10 cellular contexts compared by ENCODE assay signal in the genomic region with DNA sequence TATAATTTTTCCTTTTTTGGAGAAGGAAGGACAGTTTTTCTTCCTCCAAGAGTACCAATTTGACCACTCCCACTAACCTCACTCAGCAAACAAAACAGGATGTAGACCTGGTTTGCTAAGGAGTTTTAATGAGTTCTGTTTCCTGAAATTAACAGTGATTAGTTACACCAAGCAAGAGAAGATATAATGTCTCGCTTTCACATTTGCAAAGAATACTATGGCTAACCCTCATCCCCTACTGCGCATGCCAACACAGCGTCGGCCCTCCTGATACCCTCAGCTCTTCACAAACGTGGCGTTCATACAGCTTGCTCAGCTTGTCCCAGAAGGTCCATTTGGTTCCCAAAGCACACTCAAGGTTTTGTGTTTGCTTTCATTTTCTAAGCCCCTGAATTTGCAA. TPM values are rescaled to one million over a fixed set of nuclear protein-coding genes. Genes with fewer than 3 reads are reported as not detected.
DNase-seq lines count a peak whose midpoint lies in the region; ATAC-seq and TF ChIP-seq lines count a peak whose summit lies in the region.
"Had no signal": no experiment of that assay in that cellular context is flagged by ENCODE, and none has a peak within 500 bp of the region (broad histone marks: within the 10 kb centered on the region; RNA-seq: fewer than 3 reads in every experiment).

No MANE protein-coding gene starts in this region.

- intact Hi-C loops in heart right ventricle (cut with DNase I) (loop anchor here in 2 of 10 donors (5.0 kb wide), 1 partner anchor 40 kb away; the partner anchor contains the start of gene IPPK (in 2 of the 2)), cardiac septum (cut with DNase I) (loop anchor here (5.0 kb wide), 1 partner anchor 40 kb away; the partner anchor contains the start of gene IPPK), upper lobe of right lung (cut with DNase I) (loop anchor here (10.0 kb wide), 1 partner anchor 53 kb away; the partner anchor contains the start of gene BICD2)

- peaks cover 6 to 35% (median 22%) of the 10 kb centered on the region in 9 donors for H3K4me1 ChIP-seq in heart right ventricle
- peaks cover 24% of the 10 kb centered on the region for H3K4me1 ChIP-seq in Loucy (ENCODE audit: insufficient read depth, low read length, poor library complexity, severe bottlenecking)
- H3K4me1 ChIP-seq in upper lobe of right lung = no peaks in the 10 kb centered on the region

- ATAC-seq in heart right ventricle (no peak), upper lobe of right lung (no peak), HG02571 (IDR thresholded peaks at IDR 0.05; ENCODE audit: unreplicated experiment) (no peak)
- ATAC-seq in activated naive CD8-positive, alpha-beta T cell treated with anti-CD3 and anti-CD28 coated beads, Interleukin-2, amount 50 U/mL, for 24 hours = no peak
- peak; percentile 48 to 53 for ATAC-seq in stimulated activated naive B cell treated with anti-CD40 and anti-IgM and Interleukin-4, amounts not matched to agents 10 μg/mL and 1 μg/mL and 100 μg/mL, for 72 hours (replicated peaks)

- H3K36me3 Mint-ChIP-seq in activated naive CD8-positive, alpha-beta T cell treated with anti-CD3 and anti-CD28 coated beads, Interleukin-2, amount 50 U/mL, for 24 hours (ENCODE audit: low read depth) = peaks cover 26% of the 10 kb centered on the region
- peaks cover 24 to 70% of the 10 kb centered on the region in 2 donors for H3K36me3 Mint-ChIP-seq in stimulated activated naive B cell treated with anti-CD40 and anti-IgM and Interleukin-4, amounts not matched to agents 10 μg/mL and 1 μg/mL and 100 μg/mL, for 72 hours

- H3K36me3 ChIP-seq in heart right ventricle (peaks cover 0 to 83% (median 18%) of the 10 kb centered on the region in 9 donors), Loucy (ENCODE audit: insufficient read depth, low read length) (peaks cover 63% of the 10 kb centered on the region; the same call in 1 of the 2 replicates), upper lobe of right lung (peaks cover 47% of the 10 kb centered on the region)

- peak overlapping the region; percentile 49 for H3K4me3 Mint-ChIP-seq in activated naive CD8-positive, alpha-beta T cell treated with anti-CD3 and anti-CD28 coated beads, Interleukin-2, amount 50 U/mL, for 24 hours
- H3K4me3 Mint-ChIP-seq in stimulated activated naive B cell treated with anti-CD40 and anti-IgM and Interleukin-4, amounts not matched to agents 10 μg/mL and 1 μg/mL and 100 μg/mL, for 72 hours = peak overlapping the region in 1 of 2 donors; percentile 35

- peak overlapping the region; percentile 37 for H3K9ac ChIP-seq in Loucy (ENCODE audit: low read depth, low read length, poor library complexity, severe bottlenecking)

- H3K9me3 ChIP-seq in heart right ventricle (no peaks in the 10 kb centered on the region), Loucy (ENCODE audit: insufficient read depth, low read depth, low read length) (no peaks in the 10 kb centered on the region), upper lobe of right lung (no peaks in the 10 kb centered on the region)

- H3K9me2 ChIP-seq in Loucy (replicated peaks; ENCODE audit: low read depth, low read length) = no peaks in the 10 kb centered on the region

- 58 to 71% methylated on average over 6 of the region's 6 CpGs for WGBS in heart right ventricle, 2 donors

- 0 out of 2 replicates have a peak, but pooled peaks cover 7% of the 10 kb centered on the region for H3F3A ChIP-seq in Loucy (ENCODE audit: low read depth)

- no peaks in the 10 kb centered on the region for H3K27me3 ChIP-seq in heart right ventricle
- no peaks in the 10 kb centered on the region for H3K27me3 ChIP-seq in Loucy (ENCODE audit: insufficient read depth, low read length, poor library complexity, severe bottlenecking)
- H3K27me3 ChIP-seq in upper lobe of right lung = no peaks in the 10 kb centered on the region

- H3K9me3 Mint-ChIP-seq in activated naive CD8-positive, alpha-beta T cell treated with anti-CD3 and anti-CD28 coated beads, Interleukin-2, amount 50 U/mL, for 24 hours = no peaks in the 10 kb centered on the region
- no peaks in the 10 kb centered on the region for H3K9me3 Mint-ChIP-seq in stimulated activated naive B cell treated with anti-CD40 and anti-IgM and Interleukin-4, amounts not matched to agents 10 μg/mL and 1 μg/mL and 100 μg/mL, for 72 hours

- H3K27ac Mint-ChIP-seq in activated naive CD8-positive, alpha-beta T cell treated with anti-CD3 and anti-CD28 coated beads, Interleukin-2, amount 50 U/mL, for 24 hours = peak overlapping the region; percentile 77
- H3K27ac Mint-ChIP-seq in stimulated activated naive B cell treated with anti-CD40 and anti-IgM and Interleukin-4, amounts not matched to agents 10 μg/mL and 1 μg/mL and 100 μg/mL, for 72 hours = peak overlapping the region; percentile 59

- no peaks in the 10 kb centered on the region for H4K20me1 ChIP-seq in Loucy (ENCODE audit: insufficient read depth, low read length, poor library complexity, severe bottlenecking)

- peaks cover 22% of the 10 kb centered on the region for H3K4me1 Mint-ChIP-seq in activated naive CD8-positive, alpha-beta T cell treated with anti-CD3 and anti-CD28 coated beads, Interleukin-2, amount 50 U/mL, for 24 hours
- peaks cover 21 to 38% of the 10 kb centered on the region in 2 donors for H3K4me1 Mint-ChIP-seq in stimulated activated naive B cell treated with anti-CD40 and anti-IgM and Interleukin-4, amounts not matched to agents 10 μg/mL and 1 μg/mL and 100 μg/mL, for 72 hours

- H3K79me2 ChIP-seq in Loucy (ENCODE audit: insufficient read depth, low read length) = no peaks in the 10 kb centered on the region

- H3K27ac ChIP-seq in heart right ventricle = peak overlapping the region in 6 of 10 donors; percentile 6 to 62 (median 38)
- H3K27ac ChIP-seq in upper lobe of right lung = no peak overlapping the region

- TF ChIP-seq CTCF in heart right ventricle (IDR thresholded peaks at IDR 0.05) (no peak), Loucy (conservative IDR thresholded peaks at IDR 0.05; ENCODE audit: low read length) (no peak), upper lobe of right lung (IDR thresholded peaks at IDR 0.05) (no peak)

- DNase-seq in heart right ventricle (no peak), cardiac septum (ENCODE audit: low spot score) (no peak), upper lobe of right lung (no peak), NCI-H526 (lab: John Stamatoyannopoulos, UW) (no peak)
- DNase-seq in activated naive CD8-positive, alpha-beta T cell treated with anti-CD3 and anti-CD28 coated beads, Interleukin-2, amount 50 U/mL, for 24 hours = no peak
- no peak for DNase-seq in stimulated activated naive B cell treated with anti-CD40 and anti-IgM and Interleukin-4, amounts not matched to agents 10 μg/mL and 1 μg/mL and 100 μg/mL, for 72 hours
- DNase-seq: foreskin fibroblast, NCI-H146 had no signal

- H3K4me3 ChIP-seq in heart right ventricle (no peak overlapping the region), Loucy (ENCODE audit: low read length, poor library complexity, severe bottlenecking) (peak overlapping the region; percentile 49), upper lobe of right lung (no peak overlapping the region)

- no peak overlapping the region for H2AFZ ChIP-seq in Loucy (ENCODE audit: low read length)

- no peaks in the 10 kb centered on the region for H3K27me3 Mint-ChIP-seq in activated naive CD8-positive, alpha-beta T cell treated with anti-CD3 and anti-CD28 coated beads, Interleukin-2, amount 50 U/mL, for 24 hours
- no peaks in the 10 kb centered on the region for H3K27me3 Mint-ChIP-seq in stimulated activated naive B cell treated with anti-CD40 and anti-IgM and Interleukin-4, amounts not matched to agents 10 μg/mL and 1 μg/mL and 100 μg/mL, for 72 hours

- peak overlapping the region; percentile 81 for H3K4me2 ChIP-seq in Loucy (ENCODE audit: low read depth, low read length, poor library complexity, severe bottlenecking)

RNA-seq across cellular contexts. Expression of gene IPPK, which starts 41.9 kb away (rescaled TPM):
- 10 to 100 TPM in 2 of 10 donors, 1 to 10 TPM in 8; 6.5 to 17.8 (median 8.5) TPM for total RNA-seq in heart right ventricle
- polyA plus RNA-seq in heart right ventricle = 1 to 10 TPM; 5.2 to 8.2 TPM
- 13.1 TPM for total RNA-seq in cardiac septum
- 9.6 TPM for total RNA-seq in upper lobe of right lung

RNA-seq across cellular contexts. Expression of gene BICD2, which starts 52.8 kb away (rescaled TPM):
- total RNA-seq in heart right ventricle (10 to 100 TPM; 28.0 to 41.8 (median 33.4) TPM), cardiac septum (39.5 TPM), upper lobe of right lung (38.6 TPM)
- polyA plus RNA-seq in heart right ventricle = 10 to 100 TPM; 22.5 to 24.7 TPM

Comparison
In these comparisons a context has a peak if more than half of its experiments do, and no peak if none do; other contexts are left out.
1. ATAC-seq: peak in stimulated activated naive B cell treated with anti-CD40 and anti-IgM and Interleukin-4, amounts not matched to agents 10 μg/mL and 1 μg/mL and 100 μg/mL, for 72 hours (2 of 2); none in heart right ventricle (0 of 8), activated naive CD8-positive, alpha-beta T cell treated with anti-CD3 and anti-CD28 coated beads, Interleukin-2, amount 50 U/mL, for 24 hours (single experiment), upper lobe of right lung (single experiment) and HG02571 (single experiment).